Comparison of ENCODE assay signal across 11 cellular contexts in genomic region chr17:57949649-57950048, GRCh38. TPM values are rescaled to one million over a fixed set of nuclear protein-coding genes. Genes with fewer than 3 reads are reported as not detected.
A peak's percentile ranks its signal among the peaks of the same experiment; 100 is the strongest.
DNase-seq lines count a peak whose midpoint lies in the region; ATAC-seq and TF ChIP-seq lines count a peak whose summit lies in the region.
"Had no signal": no experiment of that assay in that cellular context is flagged by ENCODE, and none has a peak within 500 bp of the region (broad histone marks: within the 10 kb centered on the region; RNA-seq: fewer than 3 reads in every experiment).

No MANE protein-coding gene starts in this region.

- TF ChIP-seq CTCF in osteoblast (IDR thresholded peaks at IDR 0.05; ENCODE audit: extremely low read depth, low read depth, low read length): no peak
- no peak for TF ChIP-seq CTCF in testis (IDR thresholded peaks at IDR 0.05)

- no peak overlapping the region for H3K4me2 ChIP-seq in osteoblast (ENCODE audit: insufficient read depth, low read length)

- H2AFZ ChIP-seq in ACC112 (ENCODE audit: low read length, unreplicated experiment) (no peak overlapping the region), osteoblast (ENCODE audit: low read length) (no peak overlapping the region)
- H2AFZ ChIP-seq: parathyroid adenoma had no signal

- ATAC-seq in esophagus mucosa (peak; percentile 57), HG03097 (IDR thresholded peaks at IDR 0.05; ENCODE audit: low FRiP score, unreplicated experiment) (no peak), GM18505 (IDR thresholded peaks at IDR 0.05; ENCODE audit: unreplicated experiment) (no peak), HG03135 (IDR thresholded peaks at IDR 0.05; ENCODE audit: unreplicated experiment) (no peak)

- H3K4me3 ChIP-seq in ACC112 (ENCODE audit: low read depth, low read length): no peak overlapping the region
- no peak overlapping the region for H3K4me3 ChIP-seq in osteoblast (ENCODE audit: insufficient read depth, low read length)
- no peak overlapping the region for H3K4me3 ChIP-seq in testis

- peaks cover 79% of the 10 kb centered on the region for H3K4me1 ChIP-seq in ACC112 (ENCODE audit: control insufficient read depth, insufficient read depth, low read length, unreplicated experiment)
- peaks cover 70% of the 10 kb centered on the region for H3K4me1 ChIP-seq in osteoblast (ENCODE audit: insufficient read depth, low read length)
- peaks cover 17% of the 10 kb centered on the region for H3K4me1 ChIP-seq in testis

- H3K79me2 ChIP-seq in ACC112 (ENCODE audit: control insufficient read depth, insufficient read depth, low read length, unreplicated experiment): peaks cover 77% of the 10 kb centered on the region
- peaks cover 63% of the 10 kb centered on the region for H3K79me2 ChIP-seq in osteoblast (ENCODE audit: insufficient read depth, low read length)
- H3K79me2 ChIP-seq: parathyroid adenoma had no signal

- H3K36me3 ChIP-seq in ACC112 (ENCODE audit: insufficient read depth, low read length) (no peaks in the 10 kb centered on the region), osteoblast (ENCODE audit: insufficient read depth, low read length) (no peaks in the 10 kb centered on the region), testis (ENCODE audit: low read depth, missing control alignments) (no peaks in the 10 kb centered on the region)

- no peaks in the 10 kb centered on the region for H4K20me1 ChIP-seq in osteoblast (ENCODE audit: insufficient read depth, low read length)

- 88 to 94% methylated on average over 5 of the region's 5 CpGs for WGBS in testis, 2 donors

- no peak for TF ChIP-seq POLR2A in testis (IDR thresholded peaks at IDR 0.05)
- TF ChIP-seq POLR2A in GM18505 (IDR thresholded peaks at IDR 0.05; ENCODE audit: borderline replicate concordance, extremely low read depth, insufficient read depth, insufficient read length): no peak

- intact Hi-C loops in testis (cut with DNase I; ENCODE audit: low total_unique reads): loop anchor here (10.0 kb wide), 1 partner anchor 55 kb away; no protein-coding TSS in a partner anchor

- DNase-seq in NOMO-1 treated with DMSO at 0.1 percent for 48 hours (lab: John Stamatoyannopoulos, UW; ENCODE audit: unreplicated experiment) (peak; percentile 9), osteoblast (ENCODE audit: insufficient read length, low spot score, missing footprints) (no peak), testis (no peak)
- DNase-seq: activated CD4-positive, alpha-beta T cell treated with anti-CD3 and anti-CD28 coated beads for 36 hours; stimulated activated CD8-positive, alpha-beta memory T cell treated with anti-CD3 and anti-CD28 coated beads, Interleukin-4, amount 100 ng/mL, for 48 hours had no signal

- H3K27me3 ChIP-seq in ACC112 (ENCODE audit: insufficient read depth, low read length) (no peaks in the 10 kb centered on the region), osteoblast (ENCODE audit: insufficient read depth, low read length) (no peaks in the 10 kb centered on the region), testis (no peaks in the 10 kb centered on the region)

- H3K27ac ChIP-seq in ACC112 (ENCODE audit: low read depth, low read length): peak overlapping the region; percentile 95
- peak overlapping the region; percentile 49 for H3K27ac ChIP-seq in osteoblast (ENCODE audit: low read depth, low read length)
- no peak overlapping the region for H3K27ac ChIP-seq in testis

- H3K9me3 ChIP-seq in osteoblast (ENCODE audit: low read depth, low read length) (no peaks in the 10 kb centered on the region), testis (no peaks in the 10 kb centered on the region)

RNA-seq across cellular contexts. Expression of gene CUEDC1, which starts 5.6 kb away (rescaled TPM):
- 23.8 TPM for total RNA-seq in esophagus mucosa
- total RNA-seq in osteoblast: 21.0 and 22.4 TPM in 2 replicates
- 1 to 10 TPM; 6.5 to 8.6 TPM for total RNA-seq in testis
- 13.3 TPM for polyA plus RNA-seq in testis (ENCODE audit: insufficient read depth, low read depth, low replicate concordance)

RNA-seq across cellular contexts. Expression of gene VEZF1, which starts 38.4 kb away (rescaled TPM):
- total RNA-seq in esophagus mucosa (22.2 TPM), osteoblast (51.9 and 58.6 TPM in 2 replicates), testis (10 to 100 TPM; 58.6 TPM)
- polyA plus RNA-seq in testis (ENCODE audit: insufficient read depth, low read depth, low replicate concordance): 54.8 TPM

RNA-seq across cellular contexts. Expression of gene SRSF1, which starts 57.4 kb away (rescaled TPM):
- total RNA-seq in esophagus mucosa (129 TPM), osteoblast (214 and 247 TPM in 2 replicates), testis (100 to 1,000 TPM; 150 to 159 TPM)
- polyA plus RNA-seq in testis (ENCODE audit: insufficient read depth, low read depth, low replicate concordance): 128 TPM

Comparison
In these comparisons a context has a peak if more than half of its experiments do, and no peak if none do; other contexts are left out.
1. H3K27ac ChIP-seq: peak in ACC112 (single experiment) and osteoblast (single experiment); none in testis (0 of 2).